16 cellular contexts compared by ENCODE assay signal in the genomic region with DNA sequence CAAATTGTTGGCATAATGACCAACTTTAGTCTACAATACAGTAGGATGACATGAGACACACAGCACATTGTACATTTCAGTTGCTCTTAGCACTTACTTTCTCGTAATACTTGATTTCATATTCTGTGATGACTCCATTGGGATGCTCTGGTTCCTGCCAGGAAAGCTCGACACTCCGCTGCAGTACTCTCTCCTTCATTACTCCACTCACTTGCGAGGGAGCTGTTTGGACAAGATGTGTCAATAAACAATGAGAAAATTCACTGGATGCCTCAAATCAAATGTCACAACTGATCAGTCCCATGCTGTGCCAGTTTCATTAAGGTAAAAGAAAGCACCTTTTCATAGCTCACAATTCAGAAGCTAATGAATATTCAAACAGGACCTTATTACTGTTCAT.
DNase-seq lines count a peak whose midpoint lies in the region.
"Had no signal": no experiment of that assay in that cellular context is flagged by ENCODE, and none has a peak within 500 bp of the region (broad histone marks: within the 10 kb centered on the region; RNA-seq: fewer than 3 reads in every experiment).

No MANE protein-coding gene starts in this region.

- H2BK12ac ChIP-seq in trophoblast cell (ENCODE audit: low read length): no peak overlapping the region

- no peaks in the 10 kb centered on the region for H3K36me3 ChIP-seq in trophoblast cell (ENCODE audit: control insufficient read depth in 1 of 2, insufficient read depth in 2 of 2, low read length in 2 of 2)
- H3K36me3 ChIP-seq: BLaER1 treated with 17β-estradiol and CSF1 and Interleukin-3, amounts not matched to agents 10 nM and 100 nM had no signal

- H4K12ac ChIP-seq in trophoblast cell (ENCODE audit: low read depth, low read length): no peak overlapping the region

- H3K9ac ChIP-seq in trophoblast cell (ENCODE audit: low read length): no peak overlapping the region
- H3K9ac ChIP-seq: BLaER1 treated with 17β-estradiol and CSF1 and Interleukin-3, amounts not matched to agents 10 nM and 100 nM had no signal

- H3K27ac ChIP-seq in trophoblast cell (ENCODE audit: low read depth, low read length): no peak overlapping the region
- H3K27ac ChIP-seq: A549; BLaER1 treated with 17β-estradiol and CSF1 and Interleukin-3, amounts not matched to agents 10 nM and 100 nM had no signal

- H3K18ac ChIP-seq in trophoblast cell (ENCODE audit: low read length): no peak overlapping the region

- H3K4me2 ChIP-seq in trophoblast cell (ENCODE audit: low read length): no peak overlapping the region
- H3K4me2 ChIP-seq: A549; BLaER1 treated with 17β-estradiol and CSF1 and Interleukin-3, amounts not matched to agents 10 nM and 100 nM had no signal

- H3K27me3 ChIP-seq in trophoblast cell (ENCODE audit: insufficient read depth, low read length): no peaks in the 10 kb centered on the region
- H3K27me3 ChIP-seq: BLaER1 treated with 17β-estradiol and CSF1 and Interleukin-3, amounts not matched to agents 10 nM and 100 nM had no signal

- no CpG with 5 or more reads among the region's 4 CpGs for WGBS in trophoblast cell (ENCODE audit: extremely low coverage, insufficient coverage, insufficient read length)

- no peak overlapping the region for H2AFZ ChIP-seq in trophoblast cell (ENCODE audit: insufficient read depth, low read length, poor library complexity)

- H4K8ac ChIP-seq in trophoblast cell (ENCODE audit: low read depth, low read length): no peak overlapping the region

- no peak overlapping the region for H2BK120ac ChIP-seq in trophoblast cell (ENCODE audit: insufficient read depth, low read length, poor library complexity)

- no peak overlapping the region for H2AK5ac ChIP-seq in trophoblast cell (ENCODE audit: low read length)

- no peak overlapping the region for H3K14ac ChIP-seq in trophoblast cell (ENCODE audit: low read length)

- no peak overlapping the region for H3K4ac ChIP-seq in trophoblast cell (ENCODE audit: low read depth, low read length)

- H3K23ac ChIP-seq in trophoblast cell (ENCODE audit: low read length): no peak overlapping the region

- H3K4me1 ChIP-seq in trophoblast cell (ENCODE audit: control insufficient read depth in 1 of 2, insufficient read depth in 2 of 2, low read length in 2 of 2): no peaks in the 10 kb centered on the region
- H3K4me1 ChIP-seq: A549; BLaER1 treated with 17β-estradiol and CSF1 and Interleukin-3, amounts not matched to agents 10 nM and 100 nM had no signal

- H3K9me3 ChIP-seq in trophoblast cell (ENCODE audit: insufficient read depth, low read depth, low read length): no peaks in the 10 kb centered on the region
- H3K9me3 ChIP-seq: A549; BLaER1 treated with 17β-estradiol and CSF1 and Interleukin-3, amounts not matched to agents 10 nM and 100 nM had no signal

- no peak overlapping the region for H4K91ac ChIP-seq in trophoblast cell (ENCODE audit: low read depth, low read length)

- no peaks in the 10 kb centered on the region for H3K79me2 ChIP-seq in trophoblast cell (ENCODE audit: control insufficient read depth, insufficient read depth, low read length, poor library complexity)

- DNase-seq in COR-L47 (lab: John Stamatoyannopoulos, UW) (peak; percentile 25), NCI-H69 (lab: John Stamatoyannopoulos, UW) (peak; percentile 91), globus pallidus (ENCODE audit: low spot score) (peak; percentile 10), pons (ENCODE audit: low spot score) (peak; percentile 28), DMS53 (lab: John Stamatoyannopoulos, UW) (no peak), trophoblast cell (no peak)
- no peak for DNase-seq in stimulated activated CD4-positive, alpha-beta T cell treated with anti-CD3 and anti-CD28 coated beads, Interleukin-2, amount 100 ng/mL, for 48 hours
- DNase-seq: CD8-positive, alpha-beta memory T cell; GDM1; GOT3; IMR-90; NCI-H1930; NCI-H2171; NCI-H774 had no signal

- H3K79me1 ChIP-seq in trophoblast cell (ENCODE audit: low read length): no peaks in the 10 kb centered on the region

- H2BK5ac ChIP-seq in trophoblast cell (ENCODE audit: low read depth, low read length, poor library complexity): no peak overlapping the region

- no peak overlapping the region for H3K4me3 ChIP-seq in trophoblast cell (ENCODE audit: low read depth, low read length)
- H3K4me3 ChIP-seq: A549; BLaER1 treated with 17β-estradiol and CSF1 and Interleukin-3, amounts not matched to agents 10 nM and 100 nM had no signal

Comparison
In these comparisons a context has a peak if more than half of its experiments do, and no peak if none do; other contexts are left out.
1. DNase-seq: peak in COR-L47 (single experiment), NCI-H69 (single experiment), globus pallidus (single experiment) and pons (single experiment); none in stimulated activated CD4-positive, alpha-beta T cell treated with anti-CD3 and anti-CD28 coated beads, Interleukin-2, amount 100 ng/mL, for 48 hours (0 of 2), DMS53 (single experiment) and trophoblast cell (0 of 2).